In genomic region chr6:118974790-118975189, GRCh38 we compare ENCODE assay signal across 24 cellular contexts.
"Had no signal": no experiment of that assay in that cellular context is flagged by ENCODE, and none has a peak within 500 bp of the region (broad histone marks: within the 10 kb centered on the region; RNA-seq: fewer than 3 reads in every experiment).

No MANE protein-coding gene starts in this region.

- H3K27ac ChIP-seq: hepatocyte, left ventricle myocardium inferior, neural progenitor cell, neutrophil, ovary, sigmoid colon, stomach, testis, thyroid gland, transverse colon, upper lobe of left lung, vagina had no signal

- ATAC-seq: natural killer cell; right cardiac atrium; stimulated activated naive B cell treated with anti-CD40 and anti-IgM and Interleukin-4, amounts not matched to agents 10 μg/mL and 1 μg/mL and 100 μg/mL, for 72 hours had no signal

- H3K9me3 ChIP-seq: left ventricle myocardium inferior, neutrophil, ovary, sigmoid colon, stomach, testis, thyroid gland, transverse colon, upper lobe of left lung, vagina had no signal

- H3K4me1 ChIP-seq: left ventricle myocardium inferior, neural progenitor cell, sigmoid colon, stomach, testis, thyroid gland, transverse colon, upper lobe of left lung, vagina had no signal

- H3K4me2 ChIP-seq: hepatocyte, neural progenitor cell, smooth muscle cell had no signal

- H3K36me3 ChIP-seq: left ventricle myocardium inferior, neutrophil, ovary, stomach, transverse colon, vagina had no signal

- H3K27me3 ChIP-seq: hepatocyte, neural progenitor cell, neutrophil, ovary, sigmoid colon, stomach, testis, thyroid gland, transverse colon, upper lobe of left lung, vagina had no signal

- H3K4me3 ChIP-seq: hepatocyte, left ventricle myocardium inferior, lung, neural progenitor cell, ovary, sigmoid colon, smooth muscle cell, stomach, testis, thyroid gland, transverse colon, upper lobe of left lung, vagina had no signal

- H3K79me2 ChIP-seq: hepatocyte had no signal

- DNase-seq: islet precursor cell; left ventricle myocardium inferior; mesendoderm; naive B cell; natural killer cell; nephron progenitor cell; ovary; retina; right cardiac atrium; sigmoid colon; stimulated activated CD4-positive, alpha-beta T cell treated with anti-CD3 and anti-CD28 coated beads, Interleukin-2, amount 100 ng/mL, for 24 hours; stimulated activated CD4-positive, alpha-beta T cell treated with anti-CD3 and anti-CD28 coated beads, Interleukin-4, amount 100 ng/mL, for 1 hour; stimulated activated naive B cell treated with anti-CD40 and anti-IgM and Interleukin-4, amounts not matched to agents 10 μg/mL and 1 μg/mL and 100 μg/mL, for 72 hours; stomach; testis; thyroid gland; transverse colon; upper lobe of left lung had no signal

- H2AFZ ChIP-seq: hepatocyte, neural progenitor cell had no signal

- H3K9ac ChIP-seq: neural progenitor cell had no signal
